9 cellular contexts compared by ENCODE assay signal in the genomic region with DNA sequence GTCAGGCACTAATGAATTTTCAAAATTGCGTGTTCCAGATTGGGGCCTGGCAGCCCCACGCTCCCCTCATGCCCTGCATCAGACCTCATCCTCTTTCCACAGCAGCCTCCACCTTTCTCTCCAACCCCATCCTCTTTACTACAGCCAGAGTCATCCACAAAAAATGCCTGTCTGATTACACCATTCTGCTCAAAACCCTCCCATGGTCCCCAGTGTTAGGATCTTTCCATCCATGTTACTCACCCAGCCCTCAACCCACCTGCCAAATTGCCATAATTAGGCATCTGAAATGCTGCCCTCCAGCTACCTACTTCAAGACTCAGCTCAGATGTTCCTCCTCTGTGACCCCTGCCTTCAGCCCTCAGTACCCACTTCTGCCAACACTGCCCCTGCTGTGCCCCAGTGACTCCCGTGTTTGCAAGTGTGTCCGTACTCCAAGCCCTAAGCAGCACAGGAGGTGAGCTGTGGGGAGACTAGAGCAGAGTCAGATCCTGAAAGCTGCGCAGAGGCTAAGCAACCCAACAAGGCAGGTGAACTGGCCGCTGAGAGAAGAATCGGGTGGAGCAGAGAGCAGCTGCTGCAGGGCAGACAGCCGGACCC. TPM values are rescaled to one million over a fixed set of nuclear protein-coding genes. Genes with fewer than 3 reads are reported as not detected.
A peak's percentile ranks its signal among the peaks of the same experiment; 100 is the strongest.
DNase-seq lines count a peak whose midpoint lies in the region; ATAC-seq and TF ChIP-seq lines count a peak whose summit lies in the region.
"Had no signal": no experiment of that assay in that cellular context is flagged by ENCODE, and none has a peak within 500 bp of the region (broad histone marks: within the 10 kb centered on the region; RNA-seq: fewer than 3 reads in every experiment).

No MANE protein-coding gene starts in this region.

- POLR2A ChIA-PET in naive thymus-derived CD8-positive, alpha-beta T cell (lab: Charles Lee): interaction anchor here (0.6 kb wide), 1 partner anchor 861 kb away, joined by 3 read pairs; no protein-coding TSS in a partner anchor

- H3K4me1 ChIP-seq in BLaER1: peaks cover 47% of the 10 kb centered on the region

- peaks cover 9 to 35% (median 19%) of the 10 kb centered on the region in 5 donors for H3K27me3 Mint-ChIP-seq in naive thymus-derived CD8-positive, alpha-beta T cell
- peaks cover 24% of the 10 kb centered on the region for H3K27me3 Mint-ChIP-seq in activated CD8-positive, alpha-beta memory T cell treated with anti-CD3 and anti-CD28 coated beads, Interleukin-2, amount 10 ng/mL, durations not matched to agents 7 days and 5 days
- H3K27me3 Mint-ChIP-seq in activated T-helper 1 cell treated with anti-CD3 and anti-CD28 coated beads, Interleukin-12 subunit alpha, Interleukin-12 subunit beta, Interleukin-2, Interleukin-4 antibody, amounts not matched to agents 30 ng/mL and 10 ng/mL and 1 ng/mL, durations not matched to agents 14 hours and 24 hours and 36 hours (ENCODE audit: insufficient read depth): peaks cover 14% of the 10 kb centered on the region

- H3K36me3 ChIP-seq in BLaER1: peaks cover 22% of the 10 kb centered on the region

- peak overlapping the region; percentile 71 for H3K4me2 ChIP-seq in BLaER1

- intact Hi-C loops in activated T-helper 1 cell treated with anti-CD3 and anti-CD28 coated beads, Interleukin-12 subunit alpha, Interleukin-12 subunit beta, Interleukin-2, Interleukin-4 antibody, amounts not matched to agents 30 ng/mL and 10 ng/mL and 1 ng/mL, durations not matched to agents 14 hours and 24 hours and 36 hours (cut with micrococcal nuclease): loop anchor here (5.0 kb wide), 1 partner anchor 114 kb away; no protein-coding TSS in a partner anchor

- TF ChIP-seq CTCF in choroid plexus epithelial cell (conservative IDR thresholded peaks at IDR 0.05; ENCODE audit: low read depth, low read length): no peak

- H4K20me1 ChIP-seq in BLaER1: peaks cover 41% of the 10 kb centered on the region

- CTCF ChIA-PET in activated CD8-positive, alpha-beta memory T cell treated with anti-CD3 and anti-CD28 coated beads, Interleukin-2, amount 10 ng/mL, durations not matched to agents 7 days and 5 days (lab: Charles Lee): interaction anchor here (0.9 to 7.2 kb wide), 5 partner anchors 13 to 408 kb away, joined by 3 to 202 read pairs (median 11); partner anchors contain the start of gene IPO13

- peak overlapping the region in 2 of 10 donors; percentile 10 to 12 for H3K27ac Mint-ChIP-seq in naive thymus-derived CD8-positive, alpha-beta T cell
- no peak overlapping the region for H3K27ac Mint-ChIP-seq in activated CD8-positive, alpha-beta memory T cell treated with anti-CD3 and anti-CD28 coated beads, Interleukin-2, amount 10 ng/mL, durations not matched to agents 7 days and 5 days
- H3K27ac Mint-ChIP-seq in activated T-helper 1 cell treated with anti-CD3 and anti-CD28 coated beads, Interleukin-12 subunit alpha, Interleukin-12 subunit beta, Interleukin-2, Interleukin-4 antibody, amounts not matched to agents 30 ng/mL and 10 ng/mL and 1 ng/mL, durations not matched to agents 14 hours and 24 hours and 36 hours: no peak overlapping the region
- H3K27ac Mint-ChIP-seq: T-cell had no signal

- H3K9me3 Mint-ChIP-seq in naive thymus-derived CD8-positive, alpha-beta T cell: no peaks in the 10 kb centered on the region
- H3K9me3 Mint-ChIP-seq in activated CD8-positive, alpha-beta memory T cell treated with anti-CD3 and anti-CD28 coated beads, Interleukin-2, amount 10 ng/mL, durations not matched to agents 7 days and 5 days (ENCODE audit: low read depth): no peaks in the 10 kb centered on the region
- no peaks in the 10 kb centered on the region for H3K9me3 Mint-ChIP-seq in activated T-helper 1 cell treated with anti-CD3 and anti-CD28 coated beads, Interleukin-12 subunit alpha, Interleukin-12 subunit beta, Interleukin-2, Interleukin-4 antibody, amounts not matched to agents 30 ng/mL and 10 ng/mL and 1 ng/mL, durations not matched to agents 14 hours and 24 hours and 36 hours
- H3K9me3 Mint-ChIP-seq: T-cell had no signal

- H3K4me3 ChIP-seq in BLaER1 (no peak overlapping the region), choroid plexus epithelial cell (ENCODE audit: low read depth, low read length) (peak overlapping the region; percentile 55)

- no peak overlapping the region for H3K9ac ChIP-seq in BLaER1

- no peaks in the 10 kb centered on the region for H3K9me3 ChIP-seq in BLaER1

- DNase-seq in MV-4-11 (lab: John Stamatoyannopoulos, UW) (peak; percentile 37), choroid plexus epithelial cell (ENCODE audit: low read depth) (peak; percentile 43)
- no peak for DNase-seq in naive thymus-derived CD8-positive, alpha-beta T cell
- no peak for DNase-seq in activated CD8-positive, alpha-beta memory T cell treated with anti-CD3 and anti-CD28 coated beads, Interleukin-2, amount 10 ng/mL, durations not matched to agents 7 days and 5 days
- no peak for DNase-seq in activated T-helper 1 cell treated with anti-CD3 and anti-CD28 coated beads, Interleukin-12 subunit alpha, Interleukin-12 subunit beta, Interleukin-2, Interleukin-4 antibody, amounts not matched to agents 30 ng/mL and 10 ng/mL and 1 ng/mL, durations not matched to agents 14 hours and 24 hours and 36 hours (ENCODE audit: low spot score)
- DNase-seq: T-cell had no signal

- H3K4me1 Mint-ChIP-seq in naive thymus-derived CD8-positive, alpha-beta T cell: peaks cover 8 to 30% (median 24%) of the 10 kb centered on the region in 4 donors
- peaks cover 4% of the 10 kb centered on the region for H3K4me1 Mint-ChIP-seq in activated CD8-positive, alpha-beta memory T cell treated with anti-CD3 and anti-CD28 coated beads, Interleukin-2, amount 10 ng/mL, durations not matched to agents 7 days and 5 days
- H3K4me1 Mint-ChIP-seq in activated T-helper 1 cell treated with anti-CD3 and anti-CD28 coated beads, Interleukin-12 subunit alpha, Interleukin-12 subunit beta, Interleukin-2, Interleukin-4 antibody, amounts not matched to agents 30 ng/mL and 10 ng/mL and 1 ng/mL, durations not matched to agents 14 hours and 24 hours and 36 hours (ENCODE audit: low read depth): peaks cover 8% of the 10 kb centered on the region

- H3K27ac ChIP-seq in BLaER1: no peak overlapping the region

- H3K36me3 Mint-ChIP-seq in naive thymus-derived CD8-positive, alpha-beta T cell: peaks cover 0 to 5% (median 0%) of the 10 kb centered on the region in 3 donors
- peaks cover 2% of the 10 kb centered on the region for H3K36me3 Mint-ChIP-seq in activated CD8-positive, alpha-beta memory T cell treated with anti-CD3 and anti-CD28 coated beads, Interleukin-2, amount 10 ng/mL, durations not matched to agents 7 days and 5 days
- H3K36me3 Mint-ChIP-seq in activated T-helper 1 cell treated with anti-CD3 and anti-CD28 coated beads, Interleukin-12 subunit alpha, Interleukin-12 subunit beta, Interleukin-2, Interleukin-4 antibody, amounts not matched to agents 30 ng/mL and 10 ng/mL and 1 ng/mL, durations not matched to agents 14 hours and 24 hours and 36 hours (ENCODE audit: low read depth): peaks cover 5% of the 10 kb centered on the region

- H3K27me3 ChIP-seq in BLaER1: peaks cover 60% of the 10 kb centered on the region

- no peak for ATAC-seq in naive thymus-derived CD8-positive, alpha-beta T cell
- ATAC-seq in HG02678 (IDR thresholded peaks at IDR 0.05; ENCODE audit: unreplicated experiment): no peak
- no peak for ATAC-seq in activated CD8-positive, alpha-beta memory T cell treated with anti-CD3 and anti-CD28 coated beads, Interleukin-2, amount 10 ng/mL, durations not matched to agents 7 days and 5 days
- no peak for ATAC-seq in GM18909 (IDR thresholded peaks at IDR 0.05; ENCODE audit: poor library complexity, unreplicated experiment)

- H3K4me3 Mint-ChIP-seq in naive thymus-derived CD8-positive, alpha-beta T cell: peak overlapping the region in 8 of 10 donors; percentile 4 to 60 (median 38)
- H3K4me3 Mint-ChIP-seq in activated CD8-positive, alpha-beta memory T cell treated with anti-CD3 and anti-CD28 coated beads, Interleukin-2, amount 10 ng/mL, durations not matched to agents 7 days and 5 days: no peak overlapping the region
- H3K4me3 Mint-ChIP-seq in activated T-helper 1 cell treated with anti-CD3 and anti-CD28 coated beads, Interleukin-12 subunit alpha, Interleukin-12 subunit beta, Interleukin-2, Interleukin-4 antibody, amounts not matched to agents 30 ng/mL and 10 ng/mL and 1 ng/mL, durations not matched to agents 14 hours and 24 hours and 36 hours: no peak overlapping the region

RNA-seq across cellular contexts. Expression of gene ARTN, which starts 0.7 kb away (rescaled TPM):
- under 1 TPM; 0.25 to 0.96 TPM for total RNA-seq in naive thymus-derived CD8-positive, alpha-beta T cell
- polyA plus RNA-seq in naive thymus-derived CD8-positive, alpha-beta T cell: not detected
- not detected for total RNA-seq in activated CD8-positive, alpha-beta memory T cell treated with anti-CD3 and anti-CD28 coated beads, Interleukin-2, amount 10 ng/mL, durations not matched to agents 7 days and 5 days
- total RNA-seq in activated T-helper 1 cell treated with anti-CD3 and anti-CD28 coated beads, Interleukin-12 subunit alpha, Interleukin-12 subunit beta, Interleukin-2, Interleukin-4 antibody, amounts not matched to agents 30 ng/mL and 10 ng/mL and 1 ng/mL, durations not matched to agents 14 hours and 24 hours and 36 hours: 0.24 and 0.88 TPM in 2 replicates

RNA-seq across cellular contexts. Expression of gene IPO13, which starts 13.9 kb away (rescaled TPM):
- 10 to 100 TPM; 20.5 to 24.1 TPM for total RNA-seq in naive thymus-derived CD8-positive, alpha-beta T cell
- polyA plus RNA-seq in naive thymus-derived CD8-positive, alpha-beta T cell: 10 to 100 TPM; 13.8 to 14.5 (median 14.4) TPM
- total RNA-seq in activated CD8-positive, alpha-beta memory T cell treated with anti-CD3 and anti-CD28 coated beads, Interleukin-2, amount 10 ng/mL, durations not matched to agents 7 days and 5 days: 10 to 100 TPM; 25.3 to 29.4 TPM
- 28.6 and 33.9 TPM in 2 replicates for total RNA-seq in activated T-helper 1 cell treated with anti-CD3 and anti-CD28 coated beads, Interleukin-12 subunit alpha, Interleukin-12 subunit beta, Interleukin-2, Interleukin-4 antibody, amounts not matched to agents 30 ng/mL and 10 ng/mL and 1 ng/mL, durations not matched to agents 14 hours and 24 hours and 36 hours

RNA-seq across cellular contexts. Expression of gene DPH2, which starts 36.9 kb away (rescaled TPM):
- 10 to 100 TPM; 34.5 to 37.7 TPM for total RNA-seq in naive thymus-derived CD8-positive, alpha-beta T cell
- polyA plus RNA-seq in naive thymus-derived CD8-positive, alpha-beta T cell: 10 to 100 TPM; 30.2 to 40.4 (median 35.7) TPM
- total RNA-seq in activated CD8-positive, alpha-beta memory T cell treated with anti-CD3 and anti-CD28 coated beads, Interleukin-2, amount 10 ng/mL, durations not matched to agents 7 days and 5 days: 10 to 100 TPM; 28.1 to 39.8 TPM
- 73.8 and 74.8 TPM in 2 replicates for total RNA-seq in activated T-helper 1 cell treated with anti-CD3 and anti-CD28 coated beads, Interleukin-12 subunit alpha, Interleukin-12 subunit beta, Interleukin-2, Interleukin-4 antibody, amounts not matched to agents 30 ng/mL and 10 ng/mL and 1 ng/mL, durations not matched to agents 14 hours and 24 hours and 36 hours

RNA-seq across cellular contexts. Expression of gene ATP6V0B, which starts 41.9 kb away (rescaled TPM):
- 10 to 100 TPM; 55.8 to 59.6 TPM for total RNA-seq in naive thymus-derived CD8-positive, alpha-beta T cell
- polyA plus RNA-seq in naive thymus-derived CD8-positive, alpha-beta T cell: 100 to 1,000 TPM; 149 to 213 (median 166) TPM
- 100 to 1,000 TPM; 108 to 139 TPM for total RNA-seq in activated CD8-positive, alpha-beta memory T cell treated with anti-CD3 and anti-CD28 coated beads, Interleukin-2, amount 10 ng/mL, durations not matched to agents 7 days and 5 days
- total RNA-seq in activated T-helper 1 cell treated with anti-CD3 and anti-CD28 coated beads, Interleukin-12 subunit alpha, Interleukin-12 subunit beta, Interleukin-2, Interleukin-4 antibody, amounts not matched to agents 30 ng/mL and 10 ng/mL and 1 ng/mL, durations not matched to agents 14 hours and 24 hours and 36 hours: 187 and 195 TPM in 2 replicates

RNA-seq across cellular contexts. Expression of gene B4GALT2, which starts 46.1 kb away (rescaled TPM):
- under 1 TPM; 0.38 to 0.83 TPM for total RNA-seq in naive thymus-derived CD8-positive, alpha-beta T cell
- under 1 TPM in 2 of 3 donors, not detected in 1; 0.11 to 0.25 TPM for polyA plus RNA-seq in naive thymus-derived CD8-positive, alpha-beta T cell
- total RNA-seq in activated CD8-positive, alpha-beta memory T cell treated with anti-CD3 and anti-CD28 coated beads, Interleukin-2, amount 10 ng/mL, durations not matched to agents 7 days and 5 days: 10 to 100 TPM; 20.1 to 25.5 TPM
- total RNA-seq in activated T-helper 1 cell treated with anti-CD3 and anti-CD28 coated beads, Interleukin-12 subunit alpha, Interleukin-12 subunit beta, Interleukin-2, Interleukin-4 antibody, amounts not matched to agents 30 ng/mL and 10 ng/mL and 1 ng/mL, durations not matched to agents 14 hours and 24 hours and 36 hours: 51.2 and 51.3 TPM in 2 replicates

Comparison
In these comparisons a context has a peak if more than half of its experiments do, and no peak if none do; other contexts are left out.
1. DNase-seq: peak in MV-4-11 (single experiment) and choroid plexus epithelial cell (single experiment); none in naive thymus-derived CD8-positive, alpha-beta T cell (0 of 10), activated CD8-positive, alpha-beta memory T cell treated with anti-CD3 and anti-CD28 coated beads, Interleukin-2, amount 10 ng/mL, durations not matched to agents 7 days and 5 days (single experiment) and activated T-helper 1 cell treated with anti-CD3 and anti-CD28 coated beads, Interleukin-12 subunit alpha, Interleukin-12 subunit beta, Interleukin-2, Interleukin-4 antibody, amounts not matched to agents 30 ng/mL and 10 ng/mL and 1 ng/mL, durations not matched to agents 14 hours and 24 hours and 36 hours (single experiment).
2. H3K4me3 Mint-ChIP-seq: peak in naive thymus-derived CD8-positive, alpha-beta T cell (8 of 10); none in activated CD8-positive, alpha-beta memory T cell treated with anti-CD3 and anti-CD28 coated beads, Interleukin-2, amount 10 ng/mL, durations not matched to agents 7 days and 5 days (single experiment) and activated T-helper 1 cell treated with anti-CD3 and anti-CD28 coated beads, Interleukin-12 subunit alpha, Interleukin-12 subunit beta, Interleukin-2, Interleukin-4 antibody, amounts not matched to agents 30 ng/mL and 10 ng/mL and 1 ng/mL, durations not matched to agents 14 hours and 24 hours and 36 hours (single experiment).